Comparison of ENCODE assay signal across 8 cellular contexts in genomic region chr2:43178602-43179542, GRCh38. TPM values are rescaled to one million over a fixed set of nuclear protein-coding genes. Genes with fewer than 3 reads are reported as not detected.
DNase-seq lines count a peak whose midpoint lies in the region; ATAC-seq and TF ChIP-seq lines count a peak whose summit lies in the region.

No MANE protein-coding gene starts in this region.

- no peaks in the 10 kb centered on the region for H3K36me3 Mint-ChIP-seq in neural progenitor cell

- no peak overlapping the region for H3K4me3 ChIP-seq in fibroblast of the aortic adventitia (ENCODE audit: low read depth, low read length)
- H3K4me3 ChIP-seq in neural progenitor cell: no peak overlapping the region

- H3K4me1 Mint-ChIP-seq in neural progenitor cell: peaks cover 42% of the 10 kb centered on the region

- H3K9me3 ChIP-seq in neural progenitor cell (ENCODE audit: low read depth): peaks cover 4% of the 10 kb centered on the region

- TF ChIP-seq CTCF in fibroblast of the aortic adventitia (IDR thresholded peaks at IDR 0.05; ENCODE audit: insufficient read depth, low read length) (no peak), neural progenitor cell (IDR thresholded peaks at IDR 0.05) (no peak)

- peak overlapping the region; percentile 99 for H3K27ac Mint-ChIP-seq in neural progenitor cell

- no peaks in the 10 kb centered on the region for H3K36me3 ChIP-seq in neural progenitor cell

- H4K20me1 ChIP-seq in neural progenitor cell (ENCODE audit: low read depth): no peaks in the 10 kb centered on the region

- H3K27ac ChIP-seq in neural progenitor cell: peak overlapping the region; percentile 57

- no peak overlapping the region for H3K9ac ChIP-seq in neural progenitor cell

- peaks cover 33% of the 10 kb centered on the region for H3F3A ChIP-seq in neural progenitor cell (ENCODE audit: low read depth)

- H3K27me3 Mint-ChIP-seq in neural progenitor cell (ENCODE audit: insufficient read depth, low read depth): peaks cover 14% of the 10 kb centered on the region

- peak overlapping the region; percentile 52 for H3K4me3 Mint-ChIP-seq in neural progenitor cell

- H3K27me3 ChIP-seq in neural progenitor cell: no peaks in the 10 kb centered on the region

- H3K4me2 ChIP-seq in neural progenitor cell: peak overlapping the region; percentile 36

- peak; percentile 74 for DNase-seq in EL
- DNase-seq in NCI-H146 treated with DMSO at 0.1 percent for 48 hours (lab: John Stamatoyannopoulos, UW; ENCODE audit: unreplicated experiment): peak; percentile 64
- peak; percentile 38 for DNase-seq in activated T-helper 1 cell treated with Interleukin-2 at 50 U/mL for 16 hours (ENCODE audit: low read depth)
- DNase-seq in fibroblast of the aortic adventitia (ENCODE audit: low read depth): peak; percentile 88
- DNase-seq in neural progenitor cell (ENCODE audit: low spot score): peak; percentile 73
- no peak for DNase-seq in effector CD4-positive, alpha-beta T cell
- no peak for DNase-seq in NCI-H82 treated with DMSO at 0.1 percent for 48 hours (lab: John Stamatoyannopoulos, UW; ENCODE audit: unreplicated experiment)

- no peaks in the 10 kb centered on the region for H3K9me3 Mint-ChIP-seq in neural progenitor cell

- ATAC-seq in HG03565 (IDR thresholded peaks at IDR 0.05; ENCODE audit: unreplicated experiment): no peak

- H3K79me2 ChIP-seq in neural progenitor cell (ENCODE audit: low read depth): no peaks in the 10 kb centered on the region

- H3K4me1 ChIP-seq in neural progenitor cell: peaks cover 24% of the 10 kb centered on the region

- H2AFZ ChIP-seq in neural progenitor cell (replicated peaks): peak overlapping the region; percentile 12

RNA-seq across cellular contexts. Expression of gene ZFP36L2, which starts 47.5 kb away (rescaled TPM):
- total RNA-seq in fibroblast of the aortic adventitia (ENCODE audit: low replicate concordance) (34.3 and 50.4 TPM in 2 replicates), neural progenitor cell (ENCODE audit: low replicate concordance) (13.8 and 15.1 TPM in 2 replicates)

Comparison
In these comparisons a context has a peak if more than half of its experiments do, and no peak if none do; other contexts are left out.
1. DNase-seq: peak in EL (single experiment), NCI-H146 treated with DMSO at 0.1 percent for 48 hours (single experiment), activated T-helper 1 cell treated with Interleukin-2 at 50 U/mL for 16 hours (single experiment), fibroblast of the aortic adventitia (single experiment) and neural progenitor cell (single experiment); none in effector CD4-positive, alpha-beta T cell (single experiment) and NCI-H82 treated with DMSO at 0.1 percent for 48 hours (single experiment).